ENCODE assay signal across 27 cellular contexts in the genomic region with DNA sequence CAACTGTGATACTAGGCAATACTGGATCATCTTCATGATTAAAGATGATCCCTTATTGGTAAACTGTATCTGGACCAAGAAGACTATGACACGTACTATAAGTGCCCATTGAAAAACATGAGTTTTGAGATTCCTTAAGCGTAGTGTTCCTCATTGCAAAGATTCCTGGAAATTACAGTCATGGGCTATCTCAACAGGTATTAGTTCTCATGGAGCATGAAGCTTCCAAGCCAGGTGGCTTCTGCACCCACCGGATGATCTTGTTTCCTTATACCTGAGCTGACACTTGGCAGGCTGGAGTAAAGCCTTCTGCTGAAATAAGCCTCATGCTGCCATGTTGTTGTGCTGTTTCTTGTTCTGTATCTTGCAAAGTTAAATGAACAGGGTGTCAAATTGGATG. TPM values are rescaled to one million over a fixed set of nuclear protein-coding genes. Genes with fewer than 3 reads are reported as not detected.
"Had no signal": no experiment of that assay in that cellular context is flagged by ENCODE, and none has a peak within 500 bp of the region (broad histone marks: within the 10 kb centered on the region; RNA-seq: fewer than 3 reads in every experiment).

No MANE protein-coding gene starts in this region.

- H3K9me3 ChIP-seq: stomach, suprapubic skin, testis, thoracic aorta, thyroid gland, tibial artery, tibial nerve, transverse colon, upper lobe of left lung, uterus, vagina had no signal

- ATAC-seq: stimulated activated effector memory CD8-positive, alpha-beta T cell treated with anti-CD3 and anti-CD28 coated beads, Interleukin-12 subunit alpha, Interleukin-12 subunit beta, amount 100 ng/mL, for 72 hours; stimulated activated memory B cell treated with anti-CD40 and anti-IgM and Interleukin-4, amounts not matched to agents 10 μg/mL and 1 μg/mL and 100 μg/mL, for 72 hours; stimulated activated naive B cell treated with anti-CD40 and anti-IgM and Interleukin-4, amounts not matched to agents 10 μg/mL and 1 μg/mL and 100 μg/mL, for 72 hours; stimulated activated naive CD8-positive, alpha-beta T cell treated with anti-CD3 and anti-CD28 coated beads, Interleukin-15, amount 100 ng/mL, for 72 hours; stimulated activated naive CD8-positive, alpha-beta T cell treated with anti-CD3 and anti-CD28 coated beads, Interleukin-15, Interleukin-2, amounts not matched to agents 100 U/mL and 50 U/mL, for 24 hours had no signal

- H3K36me3 ChIP-seq: stomach, suprapubic skin, thoracic aorta, thyroid gland, tibial artery, tibial nerve, transverse colon, upper lobe of left lung, uterus, vagina had no signal

- H3K27ac ChIP-seq: stomach, suprapubic skin, testis, thoracic aorta, thyroid gland, tibial artery, tibial nerve, transverse colon, upper lobe of left lung, uterus, vagina had no signal

- H3K27me3 ChIP-seq: stomach, testis, thyroid gland, tibial artery, tibial nerve, transverse colon, upper lobe of left lung, uterus, vagina had no signal

- DNase-seq: stimulated activated CD4-positive, alpha-beta T cell treated with anti-CD3 and anti-CD28 coated beads, Interleukin-1b, Interleukin-23, amount 100 ng/mL, for 48 hours; stimulated activated CD4-positive, alpha-beta T cell treated with anti-CD3 and anti-CD28 coated beads, Interleukin-2, amount 100 ng/mL, for 24 hours; stimulated activated CD4-positive, alpha-beta T cell treated with anti-CD3 and anti-CD28 coated beads, Interleukin-2, amount 100 ng/mL, for 48 hours; stimulated activated CD4-positive, alpha-beta T cell treated with anti-CD3 and anti-CD28 coated beads, Interleukin-4, amount 100 ng/mL, for 1 hour; stimulated activated CD4-positive, alpha-beta T cell treated with anti-CD3 and anti-CD28 coated beads, Interleukin-4, amount 100 ng/mL, for 24 hours; stimulated activated CD4-positive, alpha-beta T cell treated with anti-CD3 and anti-CD28 coated beads, Interleukin-4, amount 100 ng/mL, for 4 hours; stimulated activated CD8-positive, alpha-beta memory T cell treated with anti-CD3 and anti-CD28 coated beads, Interleukin-4, amount 100 ng/mL, for 48 hours; stimulated activated naive B cell treated with anti-CD40 and anti-IgM and Interleukin-4, amounts not matched to agents 10 μg/mL and 1 μg/mL and 100 μg/mL, for 72 hours; stimulated activated naive CD4-positive, alpha-beta T cell; stimulated activated naive CD4-positive, alpha-beta T cell treated with Interleukin-2 at 50 U/mL for 16 hours; stimulated activated naive CD8-positive, alpha-beta T cell treated with anti-CD3 and anti-CD28 coated beads, Interleukin-15, amount 100 ng/mL, for 72 hours; stimulated activated naive CD8-positive, alpha-beta T cell treated with anti-CD3 and anti-CD28 coated beads, Interleukin-15, Interleukin-2, amounts not matched to agents 100 U/mL and 50 U/mL, for 24 hours; stomach; substantia nigra; testis; thyroid gland; tibial artery; transverse colon; upper lobe of left lung; uterus had no signal

- H3K9me3 Mint-ChIP-seq: stimulated activated effector memory CD8-positive, alpha-beta T cell treated with anti-CD3 and anti-CD28 coated beads, Interleukin-12 subunit alpha, Interleukin-12 subunit beta, amount 100 ng/mL, for 72 hours; stimulated activated memory B cell treated with anti-CD40 and anti-IgM and Interleukin-4, amounts not matched to agents 10 μg/mL and 1 μg/mL and 100 μg/mL, for 72 hours had no signal

- H3K4me1 Mint-ChIP-seq: stimulated activated effector memory CD8-positive, alpha-beta T cell treated with anti-CD3 and anti-CD28 coated beads, Interleukin-12 subunit alpha, Interleukin-12 subunit beta, amount 100 ng/mL, for 72 hours; stimulated activated memory B cell treated with anti-CD40 and anti-IgM and Interleukin-4, amounts not matched to agents 10 μg/mL and 1 μg/mL and 100 μg/mL, for 72 hours; stimulated activated naive B cell treated with anti-CD40 and anti-IgM and Interleukin-4, amounts not matched to agents 10 μg/mL and 1 μg/mL and 100 μg/mL, for 72 hours; stimulated activated naive CD8-positive, alpha-beta T cell treated with anti-CD3 and anti-CD28 coated beads, Interleukin-15, amount 100 ng/mL, for 72 hours had no signal

- H3K36me3 Mint-ChIP-seq: stimulated activated effector memory CD8-positive, alpha-beta T cell treated with anti-CD3 and anti-CD28 coated beads, Interleukin-12 subunit alpha, Interleukin-12 subunit beta, amount 100 ng/mL, for 72 hours; stimulated activated memory B cell treated with anti-CD40 and anti-IgM and Interleukin-4, amounts not matched to agents 10 μg/mL and 1 μg/mL and 100 μg/mL, for 72 hours; stimulated activated naive B cell treated with anti-CD40 and anti-IgM and Interleukin-4, amounts not matched to agents 10 μg/mL and 1 μg/mL and 100 μg/mL, for 72 hours had no signal

- H3K4me3 Mint-ChIP-seq: stimulated activated effector memory CD8-positive, alpha-beta T cell treated with anti-CD3 and anti-CD28 coated beads, Interleukin-12 subunit alpha, Interleukin-12 subunit beta, amount 100 ng/mL, for 72 hours; stimulated activated memory B cell treated with anti-CD40 and anti-IgM and Interleukin-4, amounts not matched to agents 10 μg/mL and 1 μg/mL and 100 μg/mL, for 72 hours; stimulated activated naive B cell treated with anti-CD40 and anti-IgM and Interleukin-4, amounts not matched to agents 10 μg/mL and 1 μg/mL and 100 μg/mL, for 72 hours; stimulated activated naive CD8-positive, alpha-beta T cell treated with anti-CD3 and anti-CD28 coated beads, Interleukin-15, amount 100 ng/mL, for 72 hours; stimulated activated naive CD8-positive, alpha-beta T cell treated with anti-CD3 and anti-CD28 coated beads, Interleukin-15, Interleukin-2, amounts not matched to agents 100 ng/mL and 50 ng/mL, for 24 hours had no signal

- H3K27ac Mint-ChIP-seq: stimulated activated effector memory CD8-positive, alpha-beta T cell treated with anti-CD3 and anti-CD28 coated beads, Interleukin-12 subunit alpha, Interleukin-12 subunit beta, amount 100 ng/mL, for 72 hours; stimulated activated memory B cell treated with anti-CD40 and anti-IgM and Interleukin-4, amounts not matched to agents 10 μg/mL and 1 μg/mL and 100 μg/mL, for 72 hours; stimulated activated naive B cell treated with anti-CD40 and anti-IgM and Interleukin-4, amounts not matched to agents 10 μg/mL and 1 μg/mL and 100 μg/mL, for 72 hours; stimulated activated naive CD8-positive, alpha-beta T cell treated with anti-CD3 and anti-CD28 coated beads, Interleukin-15, amount 100 ng/mL, for 72 hours; stimulated activated naive CD8-positive, alpha-beta T cell treated with anti-CD3 and anti-CD28 coated beads, Interleukin-15, Interleukin-2, amounts not matched to agents 100 ng/mL and 50 ng/mL, for 24 hours had no signal

- H3K4me3 ChIP-seq: stomach, suprapubic skin, testis, thoracic aorta, thyroid gland, tibial artery, tibial nerve, transverse colon, upper lobe of left lung, uterus, vagina had no signal

- H3K4me1 ChIP-seq: stomach, suprapubic skin, testis, thyroid gland, tibial artery, tibial nerve, transverse colon, upper lobe of left lung, uterus, vagina had no signal

RNA-seq across cellular contexts. Expression of a gene that starts 8.6 kb away (rescaled TPM):
- total RNA-seq: vagina had no signal
